30 cellular contexts compared by ENCODE assay signal in genomic region chr6:35708585-35708984, GRCh38. TPM values are rescaled to one million over a fixed set of nuclear protein-coding genes. Genes with fewer than 3 reads are reported as not detected.
"Had no signal": no experiment of that assay in that cellular context is flagged by ENCODE, and none has a peak within 500 bp of the region (broad histone marks: within the 10 kb centered on the region; RNA-seq: fewer than 3 reads in every experiment).

No MANE protein-coding gene starts in this region.

- FAIRE-seq: small intestine had no signal

- H3K27ac Mint-ChIP-seq: natural killer cell; nephron; neural progenitor cell; progenitor cell of endocrine pancreas; stimulated activated effector memory CD8-positive, alpha-beta T cell treated with anti-CD3 and anti-CD28 coated beads, Interleukin-12 subunit alpha, Interleukin-12 subunit beta, amount 100 ng/mL, for 72 hours; stimulated activated naive B cell treated with anti-CD40 and anti-IgM and Interleukin-4, amounts not matched to agents 10 μg/mL and 1 μg/mL and 100 μg/mL, for 72 hours; stimulated activated naive CD8-positive, alpha-beta T cell treated with anti-CD3 and anti-CD28 coated beads, Interleukin-15, Interleukin-2, amounts not matched to agents 100 ng/mL and 50 ng/mL, for 24 hours; type B pancreatic cell had no signal

- H3K4me2 ChIP-seq: neural progenitor cell had no signal

- H3K27ac ChIP-seq: neural progenitor cell, ovary, parathyroid adenoma, psoas muscle, right lobe of liver, sigmoid colon, suprapubic skin, testis, tibial artery, transverse colon, upper lobe of right lung, vagina had no signal

- H3K9ac ChIP-seq: neural progenitor cell, parathyroid adenoma had no signal

- H3K4me1 Mint-ChIP-seq: nephron; stimulated activated naive B cell treated with anti-CD40 and anti-IgM and Interleukin-4, amounts not matched to agents 10 μg/mL and 1 μg/mL and 100 μg/mL, for 72 hours had no signal

- H3K36me3 Mint-ChIP-seq: natural killer cell; neural progenitor cell; stimulated activated effector memory CD8-positive, alpha-beta T cell treated with anti-CD3 and anti-CD28 coated beads, Interleukin-12 subunit alpha, Interleukin-12 subunit beta, amount 100 ng/mL, for 72 hours; stimulated activated naive B cell treated with anti-CD40 and anti-IgM and Interleukin-4, amounts not matched to agents 10 μg/mL and 1 μg/mL and 100 μg/mL, for 72 hours; type B pancreatic cell had no signal

- H3K36me3 ChIP-seq: neural progenitor cell, ovary, sigmoid colon, suprapubic skin, tibial artery, transverse colon, upper lobe of right lung, vagina had no signal

- H3K27me3 Mint-ChIP-seq: stimulated activated naive B cell treated with anti-CD40 and anti-IgM and Interleukin-4, amounts not matched to agents 10 μg/mL and 1 μg/mL and 100 μg/mL, for 72 hours; stimulated activated naive CD8-positive, alpha-beta T cell treated with anti-CD3 and anti-CD28 coated beads, Interleukin-15, Interleukin-2, amounts not matched to agents 100 ng/mL and 50 ng/mL, for 24 hours; type B pancreatic cell had no signal

- H3K9me3 Mint-ChIP-seq: natural killer cell had no signal

- H2AFZ ChIP-seq: neural progenitor cell, parathyroid adenoma had no signal

- H3K4me3 ChIP-seq: neural progenitor cell, ovary, psoas muscle, right lobe of liver, sigmoid colon, suprapubic skin, testis, tibial artery, transverse colon, upper lobe of right lung, vagina had no signal

- H3K9me3 ChIP-seq: ovary, right lobe of liver, suprapubic skin, testis, transverse colon, upper lobe of right lung, vagina had no signal

- H3K4me1 ChIP-seq: parathyroid adenoma, psoas muscle, sigmoid colon, tibial artery, transverse colon, upper lobe of right lung, vagina had no signal

- H3K27me3 ChIP-seq: neural progenitor cell, ovary, right lobe of liver, sigmoid colon, suprapubic skin, testis, tibial artery, transverse colon, upper lobe of right lung, vagina had no signal

- H3K4me3 Mint-ChIP-seq: natural killer cell; nephron; neural progenitor cell; stimulated activated effector memory CD8-positive, alpha-beta T cell treated with anti-CD3 and anti-CD28 coated beads, Interleukin-12 subunit alpha, Interleukin-12 subunit beta, amount 100 ng/mL, for 72 hours; stimulated activated naive B cell treated with anti-CD40 and anti-IgM and Interleukin-4, amounts not matched to agents 10 μg/mL and 1 μg/mL and 100 μg/mL, for 72 hours; stimulated activated naive CD8-positive, alpha-beta T cell treated with anti-CD3 and anti-CD28 coated beads, Interleukin-15, Interleukin-2, amounts not matched to agents 100 ng/mL and 50 ng/mL, for 24 hours; type B pancreatic cell had no signal

- DNase-seq: natural killer cell; occipital lobe; ovary; posterior cingulate gyrus; psoas muscle; right cardiac atrium; small intestine; stimulated activated CD4-positive, alpha-beta T cell treated with anti-CD3 and anti-CD28 coated beads, Interleukin-15, amount 100 ng/mL, for 24 hours; stimulated activated CD4-positive, alpha-beta T cell treated with anti-CD3 and anti-CD28 coated beads, Interleukin-2, amount 100 ng/mL, for 24 hours; stimulated activated CD4-positive, alpha-beta T cell treated with anti-CD3 and anti-CD28 coated beads, Interleukin-2, amount 100 ng/mL, for 48 hours; stimulated activated CD4-positive, alpha-beta T cell treated with anti-CD3 and anti-CD28 coated beads, Interleukin-4, amount 100 ng/mL, for 24 hours; stimulated activated naive B cell treated with anti-CD40 and anti-IgM and Interleukin-4, amounts not matched to agents 10 μg/mL and 1 μg/mL and 100 μg/mL, for 72 hours; stimulated activated naive CD4-positive, alpha-beta T cell treated with Interleukin-2 at 50 U/mL for 16 hours; substantia nigra; testis; transverse colon; upper lobe of right lung had no signal

- ATAC-seq: natural killer cell; psoas muscle; right cardiac atrium; right lobe of liver; stimulated activated effector memory CD8-positive, alpha-beta T cell treated with anti-CD3 and anti-CD28 coated beads, Interleukin-12 subunit alpha, Interleukin-12 subunit beta, amount 100 ng/mL, for 72 hours; stimulated activated naive B cell treated with anti-CD40 and anti-IgM and Interleukin-4, amounts not matched to agents 10 μg/mL and 1 μg/mL and 100 μg/mL, for 72 hours; upper lobe of right lung had no signal

- H3K79me2 ChIP-seq: parathyroid adenoma had no signal

RNA-seq across cellular contexts. Expression of gene ARMC12, which starts 28.2 kb away (rescaled TPM):
- total RNA-seq: urinary bladder, vagina had no signal
